Comparison of ENCODE assay signal across 2 cellular contexts in the genomic region with DNA sequence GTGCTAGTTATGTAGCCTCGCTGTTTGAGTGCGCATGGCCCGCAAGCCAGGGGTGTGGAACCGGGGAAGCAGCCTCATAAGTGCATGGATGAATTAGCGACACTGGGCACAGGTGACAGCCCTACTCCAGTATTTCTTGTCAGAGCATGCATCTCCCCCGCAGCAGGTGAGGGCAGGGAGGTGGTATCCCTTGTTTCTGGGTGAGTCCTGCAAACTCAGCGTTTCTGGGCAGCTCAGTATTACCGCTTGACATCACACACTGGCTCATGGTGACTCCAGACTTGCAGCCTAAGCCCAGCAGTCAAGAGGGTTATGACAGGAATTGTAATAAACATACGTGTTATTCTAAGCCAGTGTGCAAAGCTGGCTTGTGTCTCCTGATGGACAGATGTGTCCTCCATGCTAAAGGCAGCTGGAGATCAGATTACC.
TF ChIP-seq lines count a peak whose summit lies in the region.

No MANE protein-coding gene starts in this region.

TF ChIP-seq in GM23338, 12 proteins besides CTCF, POLR2A, EP300 and RAD21 (continued from another document):
- TF ChIP-seq, protein P1, sequence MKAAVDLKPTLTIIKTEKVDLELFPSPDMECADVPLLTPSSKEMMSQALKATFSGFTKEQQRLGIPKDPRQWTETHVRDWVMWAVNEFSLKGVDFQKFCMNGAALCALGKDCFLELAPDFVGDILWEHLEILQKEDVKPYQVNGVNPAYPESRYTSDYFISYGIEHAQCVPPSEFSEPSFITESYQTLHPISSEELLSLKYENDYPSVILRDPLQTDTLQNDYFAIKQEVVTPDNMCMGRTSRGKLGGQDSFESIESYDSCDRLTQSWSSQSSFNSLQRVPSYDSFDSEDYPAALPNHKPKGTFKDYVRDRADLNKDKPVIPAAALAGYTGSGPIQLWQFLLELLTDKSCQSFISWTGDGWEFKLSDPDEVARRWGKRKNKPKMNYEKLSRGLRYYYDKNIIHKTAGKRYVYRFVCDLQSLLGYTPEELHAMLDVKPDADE (IDR thresholded peaks at IDR 0.05) = no peak
- TF ChIP-seq EZH2 (IDR thresholded peaks at IDR 0.05; ENCODE audit: low read depth, unreplicated experiment) (no peak), JUNB (IDR thresholded peaks at IDR 0.05; ENCODE audit: unreplicated experiment) (no peak)
TF ChIP-seq in GM23338: peak in this region for 0.

TF ChIP-seq in HepG2, 621 proteins besides CTCF, POLR2A, EP300 and RAD21 (continued from another document and continues in another):
- TF ChIP-seq, protein P2, sequence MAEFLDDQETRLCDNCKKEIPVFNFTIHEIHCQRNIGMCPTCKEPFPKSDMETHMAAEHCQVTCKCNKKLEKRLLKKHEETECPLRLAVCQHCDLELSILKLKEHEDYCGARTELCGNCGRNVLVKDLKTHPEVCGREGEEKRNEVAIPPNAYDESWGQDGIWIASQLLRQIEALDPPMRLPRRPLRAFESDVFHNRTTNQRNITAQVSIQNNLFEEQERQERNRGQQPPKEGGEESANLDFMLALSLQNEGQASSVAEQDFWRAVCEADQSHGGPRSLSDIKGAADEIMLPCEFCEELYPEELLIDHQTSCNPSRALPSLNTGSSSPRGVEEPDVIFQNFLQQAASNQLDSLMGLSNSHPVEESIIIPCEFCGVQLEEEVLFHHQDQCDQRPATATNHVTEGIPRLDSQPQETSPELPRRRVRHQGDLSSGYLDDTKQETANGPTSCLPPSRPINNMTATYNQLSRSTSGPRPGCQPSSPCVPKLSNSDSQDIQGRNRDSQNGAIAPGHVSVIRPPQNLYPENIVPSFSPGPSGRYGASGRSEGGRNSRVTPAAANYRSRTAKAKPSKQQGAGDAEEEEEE (CRISPR knock-in tag; IDR thresholded peaks at IDR 0.05; ENCODE audit: borderline replicate concordance) = no peak
- TF ChIP-seq HMG20A (CRISPR knock-in tag; IDR thresholded peaks at IDR 0.05; ENCODE audit: borderline replicate concordance) = no peak
- TF ChIP-seq ZNF296 (CRISPR knock-in tag; conservative IDR thresholded peaks at IDR 0.05) = no peak
- TF ChIP-seq TCF7 (IDR thresholded peaks at IDR 0.05; ENCODE audit: low read depth) = no peak
- TF ChIP-seq MEIS1 (CRISPR knock-in tag; IDR thresholded peaks at IDR 0.05; ENCODE audit: borderline replicate concordance) = no peak
- TF ChIP-seq, protein P3, sequence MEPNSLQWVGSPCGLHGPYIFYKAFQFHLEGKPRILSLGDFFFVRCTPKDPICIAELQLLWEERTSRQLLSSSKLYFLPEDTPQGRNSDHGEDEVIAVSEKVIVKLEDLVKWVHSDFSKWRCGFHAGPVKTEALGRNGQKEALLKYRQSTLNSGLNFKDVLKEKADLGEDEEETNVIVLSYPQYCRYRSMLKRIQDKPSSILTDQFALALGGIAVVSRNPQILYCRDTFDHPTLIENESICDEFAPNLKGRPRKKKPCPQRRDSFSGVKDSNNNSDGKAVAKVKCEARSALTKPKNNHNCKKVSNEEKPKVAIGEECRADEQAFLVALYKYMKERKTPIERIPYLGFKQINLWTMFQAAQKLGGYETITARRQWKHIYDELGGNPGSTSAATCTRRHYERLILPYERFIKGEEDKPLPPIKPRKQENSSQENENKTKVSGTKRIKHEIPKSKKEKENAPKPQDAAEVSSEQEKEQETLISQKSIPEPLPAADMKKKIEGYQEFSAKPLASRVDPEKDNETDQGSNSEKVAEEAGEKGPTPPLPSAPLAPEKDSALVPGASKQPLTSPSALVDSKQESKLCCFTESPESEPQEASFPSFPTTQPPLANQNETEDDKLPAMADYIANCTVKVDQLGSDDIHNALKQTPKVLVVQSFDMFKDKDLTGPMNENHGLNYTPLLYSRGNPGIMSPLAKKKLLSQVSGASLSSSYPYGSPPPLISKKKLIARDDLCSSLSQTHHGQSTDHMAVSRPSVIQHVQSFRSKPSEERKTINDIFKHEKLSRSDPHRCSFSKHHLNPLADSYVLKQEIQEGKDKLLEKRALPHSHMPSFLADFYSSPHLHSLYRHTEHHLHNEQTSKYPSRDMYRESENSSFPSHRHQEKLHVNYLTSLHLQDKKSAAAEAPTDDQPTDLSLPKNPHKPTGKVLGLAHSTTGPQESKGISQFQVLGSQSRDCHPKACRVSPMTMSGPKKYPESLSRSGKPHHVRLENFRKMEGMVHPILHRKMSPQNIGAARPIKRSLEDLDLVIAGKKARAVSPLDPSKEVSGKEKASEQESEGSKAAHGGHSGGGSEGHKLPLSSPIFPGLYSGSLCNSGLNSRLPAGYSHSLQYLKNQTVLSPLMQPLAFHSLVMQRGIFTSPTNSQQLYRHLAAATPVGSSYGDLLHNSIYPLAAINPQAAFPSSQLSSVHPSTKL (CRISPR knock-in tag; IDR thresholded peaks at IDR 0.05) = no peak
- TF ChIP-seq, protein P4, sequence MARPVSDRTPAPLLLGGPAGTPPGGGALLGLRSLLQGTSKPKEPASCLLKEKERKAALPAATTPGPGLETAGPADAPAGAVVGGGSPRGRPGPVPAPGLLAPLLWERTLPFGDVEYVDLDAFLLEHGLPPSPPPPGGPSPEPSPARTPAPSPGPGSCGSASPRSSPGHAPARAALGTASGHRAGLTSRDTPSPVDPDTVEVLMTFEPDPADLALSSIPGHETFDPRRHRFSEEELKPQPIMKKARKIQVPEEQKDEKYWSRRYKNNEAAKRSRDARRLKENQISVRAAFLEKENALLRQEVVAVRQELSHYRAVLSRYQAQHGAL (CRISPR knock-in tag; IDR thresholded peaks at IDR 0.05; ENCODE audit: not compliant biosample characterization) = no peak
- no peak for TF ChIP-seq MTF2 (CRISPR knock-in tag; IDR thresholded peaks at IDR 0.05; ENCODE audit: borderline replicate concordance)
- TF ChIP-seq, protein P5, sequence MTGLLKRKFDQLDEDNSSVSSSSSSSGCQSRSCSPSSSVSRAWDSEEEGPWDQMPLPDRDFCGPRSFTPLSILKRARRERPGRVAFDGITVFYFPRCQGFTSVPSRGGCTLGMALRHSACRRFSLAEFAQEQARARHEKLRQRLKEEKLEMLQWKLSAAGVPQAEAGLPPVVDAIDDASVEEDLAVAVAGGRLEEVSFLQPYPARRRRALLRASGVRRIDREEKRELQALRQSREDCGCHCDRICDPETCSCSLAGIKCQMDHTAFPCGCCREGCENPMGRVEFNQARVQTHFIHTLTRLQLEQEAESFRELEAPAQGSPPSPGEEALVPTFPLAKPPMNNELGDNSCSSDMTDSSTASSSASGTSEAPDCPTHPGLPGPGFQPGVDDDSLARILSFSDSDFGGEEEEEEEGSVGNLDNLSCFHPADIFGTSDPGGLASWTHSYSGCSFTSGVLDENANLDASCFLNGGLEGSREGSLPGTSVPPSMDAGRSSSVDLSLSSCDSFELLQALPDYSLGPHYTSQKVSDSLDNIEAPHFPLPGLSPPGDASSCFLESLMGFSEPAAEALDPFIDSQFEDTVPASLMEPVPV (CRISPR knock-in tag; IDR thresholded peaks at IDR 0.05) = no peak
- TF ChIP-seq KAT7 (CRISPR knock-in tag; IDR thresholded peaks at IDR 0.05; ENCODE audit: borderline replicate concordance) = peak; percentile 39; the same call in 1 of the 2 replicates
- no peak for TF ChIP-seq ZNF552 (CRISPR knock-in tag; IDR thresholded peaks at IDR 0.05; ENCODE audit: borderline replicate concordance)
- TF ChIP-seq, protein P6, sequence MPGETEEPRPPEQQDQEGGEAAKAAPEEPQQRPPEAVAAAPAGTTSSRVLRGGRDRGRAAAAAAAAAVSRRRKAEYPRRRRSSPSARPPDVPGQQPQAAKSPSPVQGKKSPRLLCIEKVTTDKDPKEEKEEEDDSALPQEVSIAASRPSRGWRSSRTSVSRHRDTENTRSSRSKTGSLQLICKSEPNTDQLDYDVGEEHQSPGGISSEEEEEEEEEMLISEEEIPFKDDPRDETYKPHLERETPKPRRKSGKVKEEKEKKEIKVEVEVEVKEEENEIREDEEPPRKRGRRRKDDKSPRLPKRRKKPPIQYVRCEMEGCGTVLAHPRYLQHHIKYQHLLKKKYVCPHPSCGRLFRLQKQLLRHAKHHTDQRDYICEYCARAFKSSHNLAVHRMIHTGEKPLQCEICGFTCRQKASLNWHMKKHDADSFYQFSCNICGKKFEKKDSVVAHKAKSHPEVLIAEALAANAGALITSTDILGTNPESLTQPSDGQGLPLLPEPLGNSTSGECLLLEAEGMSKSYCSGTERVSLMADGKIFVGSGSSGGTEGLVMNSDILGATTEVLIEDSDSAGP (CRISPR knock-in tag; IDR thresholded peaks at IDR 0.05; ENCODE audit: borderline replicate concordance) = 0 out of 2 replicates have a peak, but pooled peaks have one; percentile 9
- TF ChIP-seq, protein P7, sequence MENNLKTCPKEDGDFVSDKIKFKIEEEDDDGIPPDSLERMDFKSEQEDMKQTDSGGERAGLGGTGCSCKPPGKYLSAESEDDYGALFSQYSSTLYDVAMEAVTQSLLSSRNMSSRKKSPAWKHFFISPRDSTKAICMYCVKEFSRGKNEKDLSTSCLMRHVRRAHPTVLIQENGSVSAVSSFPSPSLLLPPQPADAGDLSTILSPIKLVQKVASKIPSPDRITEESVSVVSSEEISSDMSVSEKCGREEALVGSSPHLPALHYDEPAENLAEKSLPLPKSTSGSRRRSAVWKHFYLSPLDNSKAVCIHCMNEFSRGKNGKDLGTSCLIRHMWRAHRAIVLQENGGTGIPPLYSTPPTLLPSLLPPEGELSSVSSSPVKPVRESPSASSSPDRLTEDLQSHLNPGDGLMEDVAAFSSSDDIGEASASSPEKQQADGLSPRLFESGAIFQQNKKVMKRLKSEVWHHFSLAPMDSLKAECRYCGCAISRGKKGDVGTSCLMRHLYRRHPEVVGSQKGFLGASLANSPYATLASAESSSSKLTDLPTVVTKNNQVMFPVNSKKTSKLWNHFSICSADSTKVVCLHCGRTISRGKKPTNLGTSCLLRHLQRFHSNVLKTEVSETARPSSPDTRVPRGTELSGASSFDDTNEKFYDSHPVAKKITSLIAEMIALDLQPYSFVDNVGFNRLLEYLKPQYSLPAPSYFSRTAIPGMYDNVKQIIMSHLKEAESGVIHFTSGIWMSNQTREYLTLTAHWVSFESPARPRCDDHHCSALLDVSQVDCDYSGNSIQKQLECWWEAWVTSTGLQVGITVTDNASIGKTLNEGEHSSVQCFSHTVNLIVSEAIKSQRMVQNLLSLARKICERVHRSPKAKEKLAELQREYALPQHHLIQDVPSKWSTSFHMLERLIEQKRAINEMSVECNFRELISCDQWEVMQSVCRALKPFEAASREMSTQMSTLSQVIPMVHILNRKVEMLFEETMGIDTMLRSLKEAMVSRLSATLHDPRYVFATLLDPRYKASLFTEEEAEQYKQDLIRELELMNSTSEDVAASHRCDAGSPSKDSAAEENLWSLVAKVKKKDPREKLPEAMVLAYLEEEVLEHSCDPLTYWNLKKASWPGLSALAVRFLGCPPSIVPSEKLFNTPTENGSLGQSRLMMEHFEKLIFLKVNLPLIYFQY (CRISPR knock-in tag; IDR thresholded peaks at IDR 0.05; ENCODE audit: borderline replicate concordance) = no peak
- TF ChIP-seq MYC (CRISPR knock-in tag; IDR thresholded peaks at IDR 0.05; ENCODE audit: borderline replicate concordance) = peak; percentile 20; the same call in 1 of the 2 replicates
- TF ChIP-seq, protein P8, sequence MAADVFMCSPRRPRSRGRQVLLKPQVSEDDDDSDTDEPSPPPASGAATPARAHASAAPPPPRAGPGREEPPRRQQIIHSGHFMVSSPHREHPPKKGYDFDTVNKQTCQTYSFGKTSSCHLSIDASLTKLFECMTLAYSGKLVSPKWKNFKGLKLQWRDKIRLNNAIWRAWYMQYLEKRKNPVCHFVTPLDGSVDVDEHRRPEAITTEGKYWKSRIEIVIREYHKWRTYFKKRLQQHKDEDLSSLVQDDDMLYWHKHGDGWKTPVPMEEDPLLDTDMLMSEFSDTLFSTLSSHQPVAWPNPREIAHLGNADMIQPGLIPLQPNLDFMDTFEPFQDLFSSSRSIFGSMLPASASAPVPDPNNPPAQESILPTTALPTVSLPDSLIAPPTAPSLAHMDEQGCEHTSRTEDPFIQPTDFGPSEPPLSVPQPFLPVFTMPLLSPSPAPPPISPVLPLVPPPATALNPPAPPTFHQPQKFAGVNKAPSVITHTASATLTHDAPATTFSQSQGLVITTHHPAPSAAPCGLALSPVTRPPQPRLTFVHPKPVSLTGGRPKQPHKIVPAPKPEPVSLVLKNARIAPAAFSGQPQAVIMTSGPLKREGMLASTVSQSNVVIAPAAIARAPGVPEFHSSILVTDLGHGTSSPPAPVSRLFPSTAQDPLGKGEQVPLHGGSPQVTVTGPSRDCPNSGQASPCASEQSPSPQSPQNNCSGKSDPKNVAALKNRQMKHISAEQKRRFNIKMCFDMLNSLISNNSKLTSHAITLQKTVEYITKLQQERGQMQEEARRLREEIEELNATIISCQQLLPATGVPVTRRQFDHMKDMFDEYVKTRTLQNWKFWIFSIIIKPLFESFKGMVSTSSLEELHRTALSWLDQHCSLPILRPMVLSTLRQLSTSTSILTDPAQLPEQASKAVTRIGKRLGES (CRISPR knock-in tag; IDR thresholded peaks at IDR 0.05; ENCODE audit: borderline replicate concordance) = no peak
- no peak for TF ChIP-seq HCFC1 (IDR thresholded peaks at IDR 0.05; ENCODE audit: low read depth, low read length)
- no peak for TF ChIP-seq ZNF782 (CRISPR knock-in tag; IDR thresholded peaks at IDR 0.05; ENCODE audit: borderline replicate concordance)
- TF ChIP-seq, protein P9, sequence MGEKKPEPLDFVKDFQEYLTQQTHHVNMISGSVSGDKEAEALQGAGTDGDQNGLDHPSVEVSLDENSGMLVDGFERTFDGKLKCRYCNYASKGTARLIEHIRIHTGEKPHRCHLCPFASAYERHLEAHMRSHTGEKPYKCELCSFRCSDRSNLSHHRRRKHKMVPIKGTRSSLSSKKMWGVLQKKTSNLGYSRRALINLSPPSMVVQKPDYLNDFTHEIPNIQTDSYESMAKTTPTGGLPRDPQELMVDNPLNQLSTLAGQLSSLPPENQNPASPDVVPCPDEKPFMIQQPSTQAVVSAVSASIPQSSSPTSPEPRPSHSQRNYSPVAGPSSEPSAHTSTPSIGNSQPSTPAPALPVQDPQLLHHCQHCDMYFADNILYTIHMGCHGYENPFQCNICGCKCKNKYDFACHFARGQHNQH (CRISPR knock-in tag; IDR thresholded peaks at IDR 0.05) = no peak
- TF ChIP-seq GFI1 (CRISPR knock-in tag; IDR thresholded peaks at IDR 0.05; ENCODE audit: borderline replicate concordance) = no peak
- 0 out of 2 replicates have a peak, but pooled peaks have one; percentile 11 for TF ChIP-seq SALL1 (CRISPR knock-in tag; IDR thresholded peaks at IDR 0.05)
- TF ChIP-seq, protein P10, sequence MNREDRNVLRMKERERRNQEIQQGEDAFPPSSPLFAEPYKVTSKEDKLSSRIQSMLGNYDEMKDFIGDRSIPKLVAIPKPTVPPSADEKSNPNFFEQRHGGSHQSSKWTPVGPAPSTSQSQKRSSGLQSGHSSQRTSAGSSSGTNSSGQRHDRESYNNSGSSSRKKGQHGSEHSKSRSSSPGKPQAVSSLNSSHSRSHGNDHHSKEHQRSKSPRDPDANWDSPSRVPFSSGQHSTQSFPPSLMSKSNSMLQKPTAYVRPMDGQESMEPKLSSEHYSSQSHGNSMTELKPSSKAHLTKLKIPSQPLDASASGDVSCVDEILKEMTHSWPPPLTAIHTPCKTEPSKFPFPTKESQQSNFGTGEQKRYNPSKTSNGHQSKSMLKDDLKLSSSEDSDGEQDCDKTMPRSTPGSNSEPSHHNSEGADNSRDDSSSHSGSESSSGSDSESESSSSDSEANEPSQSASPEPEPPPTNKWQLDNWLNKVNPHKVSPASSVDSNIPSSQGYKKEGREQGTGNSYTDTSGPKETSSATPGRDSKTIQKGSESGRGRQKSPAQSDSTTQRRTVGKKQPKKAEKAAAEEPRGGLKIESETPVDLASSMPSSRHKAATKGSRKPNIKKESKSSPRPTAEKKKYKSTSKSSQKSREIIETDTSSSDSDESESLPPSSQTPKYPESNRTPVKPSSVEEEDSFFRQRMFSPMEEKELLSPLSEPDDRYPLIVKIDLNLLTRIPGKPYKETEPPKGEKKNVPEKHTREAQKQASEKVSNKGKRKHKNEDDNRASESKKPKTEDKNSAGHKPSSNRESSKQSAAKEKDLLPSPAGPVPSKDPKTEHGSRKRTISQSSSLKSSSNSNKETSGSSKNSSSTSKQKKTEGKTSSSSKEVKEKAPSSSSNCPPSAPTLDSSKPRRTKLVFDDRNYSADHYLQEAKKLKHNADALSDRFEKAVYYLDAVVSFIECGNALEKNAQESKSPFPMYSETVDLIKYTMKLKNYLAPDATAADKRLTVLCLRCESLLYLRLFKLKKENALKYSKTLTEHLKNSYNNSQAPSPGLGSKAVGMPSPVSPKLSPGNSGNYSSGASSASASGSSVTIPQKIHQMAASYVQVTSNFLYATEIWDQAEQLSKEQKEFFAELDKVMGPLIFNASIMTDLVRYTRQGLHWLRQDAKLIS (CRISPR knock-in tag; IDR thresholded peaks at IDR 0.05) = no peak
- TF ChIP-seq ZFX (CRISPR knock-in tag; IDR thresholded peaks at IDR 0.05; ENCODE audit: low read depth) = no peak
- TF ChIP-seq ZNF768 (CRISPR knock-in tag; IDR thresholded peaks at IDR 0.05) = no peak
